In genomic region chr12:67747869-67748760, GRCh38 we compare ENCODE assay signal across 13 cellular contexts.
DNase-seq lines count a peak whose midpoint lies in the region; ATAC-seq, FAIRE-seq and TF ChIP-seq lines count a peak whose summit lies in the region.
"Had no signal": no experiment of that assay in that cellular context is flagged by ENCODE, and none has a peak within 500 bp of the region (broad histone marks: within the 10 kb centered on the region; RNA-seq: fewer than 3 reads in every experiment).

No MANE protein-coding gene starts in this region.

- H3K9me3 ChIP-seq in liver (ENCODE audit: control insufficient read depth in 4 of 4, low read length in 3 of 4): no peaks in the 10 kb centered on the region
- H3K9me3 ChIP-seq: prostate gland had no signal

- TF ChIP-seq RAD21 in liver (IDR thresholded peaks at IDR 0.05): peak; percentile 8 to 17

- H3K9ac ChIP-seq in liver (ENCODE audit: low read depth in 1 of 2, low read length in 2 of 2): no peak overlapping the region

- no peaks in the 10 kb centered on the region for H3K27me3 ChIP-seq in liver (ENCODE audit: control insufficient read depth in 4 of 4, insufficient read depth in 4 of 4, low read length in 3 of 4)

- peak; percentile 95 for FAIRE-seq in colon (lab: Jason Lieb, UNC)

- DNase-seq in AG10803 (ENCODE audit: low read depth) (peak; percentile 66), LHCN-M2 (ENCODE audit: low read depth) (peak; percentile 82), SKM-1 (lab: John Stamatoyannopoulos, UW; ENCODE audit: unreplicated experiment) (no peak), NCI-H82 (lab: John Stamatoyannopoulos, UW) (no peak)
- DNase-seq: activated CD4-positive, CD25-positive, alpha-beta regulatory T cell; activated effector memory CD4-positive, alpha-beta T cell treated with Interleukin-2 at 50 U/mL for 16 hours; CD4-positive, CD25-positive, alpha-beta regulatory T cell; NCI-H1105 treated with DMSO at 0.1 percent for 48 hours had no signal

- peaks cover 0 to 17% (median 9%) of the 10 kb centered on the region in 4 donors for H3K4me1 ChIP-seq in liver (ENCODE audit: control insufficient read depth in 4 of 4, insufficient read depth in 4 of 4, low read length in 3 of 4)
- H3K4me1 ChIP-seq: prostate gland had no signal

- 43% methylated on average over 2 of the region's 2 CpGs for WGBS in liver

- no peak for ATAC-seq in GM21529 (IDR thresholded peaks at IDR 0.05; ENCODE audit: unreplicated experiment)
- ATAC-seq in HG03565 (IDR thresholded peaks at IDR 0.05; ENCODE audit: unreplicated experiment): no peak

- peak overlapping the region in 1 of 2 donors; percentile 25 for H3K27ac ChIP-seq in liver (ENCODE audit: low read depth in 1 of 2, low read length in 2 of 2)
- H3K27ac ChIP-seq: prostate gland had no signal

- H3K36me3 ChIP-seq in liver (ENCODE audit: control insufficient read depth in 4 of 4, insufficient read depth in 3 of 4, low read depth in 1 of 4, low read length in 3 of 4): no peaks in the 10 kb centered on the region
- H3K36me3 ChIP-seq: prostate gland had no signal

- TF ChIP-seq CTCF in AG10803 (conservative IDR thresholded peaks at IDR 0.05; ENCODE audit: low read length): no peak
- TF ChIP-seq CTCF in liver (IDR thresholded peaks at IDR 0.05; ENCODE audit: low read depth, low read length, missing input control): no peak

- H3K4me3 ChIP-seq in AG10803 (ENCODE audit: low read length) (no peak overlapping the region), liver (ENCODE audit: low read depth in 1 of 3, low read length in 3 of 3) (no peak overlapping the region)
- H3K4me3 ChIP-seq: prostate gland had no signal

TF ChIP-seq in liver, 16 proteins besides CTCF, POLR2A, EP300 and RAD21:
- TF ChIP-seq HNF4G (IDR thresholded peaks at IDR 0.05) (peak; percentile 87), YY1 (IDR thresholded peaks at IDR 0.05) (peak; percentile 53), RXRA (IDR thresholded peaks at IDR 0.05) (peak in 1 of 2 donors; percentile 38), EGR1 (IDR thresholded peaks at IDR 0.05; ENCODE audit: low read depth in 2 of 2) (no peak), REST (IDR thresholded peaks at IDR 0.05) (no peak), FOXA2 (IDR thresholded peaks at IDR 0.05) (no peak), NR2F2 (IDR thresholded peaks at IDR 0.05) (no peak), GABPA (IDR thresholded peaks at IDR 0.05 in 1 of 2, conservative IDR thresholded peaks at IDR 0.05 in 1 of 2) (no peak), MAX (IDR thresholded peaks at IDR 0.05) (peak; percentile 6), HNF4A (conservative IDR thresholded peaks at IDR 0.05) (peak; percentile 86 to 90), ZBTB33 (IDR thresholded peaks at IDR 0.05) (no peak), JUND (IDR thresholded peaks at IDR 0.05) (peak in 1 of 2 donors; percentile 61), TAF1 (conservative IDR thresholded peaks at IDR 0.05) (no peak), ATF3 (IDR thresholded peaks at IDR 0.05) (no peak), SP1 (IDR thresholded peaks at IDR 0.05) (peak; percentile 67), FOXA1 (IDR thresholded peaks at IDR 0.05) (no peak)
TF ChIP-seq in liver: peak in this region for 7.

Comparison
In these comparisons a context has a peak if more than half of its experiments do, and no peak if none do; other contexts are left out.
1. DNase-seq: peak in AG10803 (single experiment) and LHCN-M2 (single experiment); none in SKM-1 (single experiment) and NCI-H82 (single experiment).